16 cellular contexts compared by ENCODE assay signal in genomic region chr10:125029584-125030242, GRCh38.
A peak's percentile ranks its signal among the peaks of the same experiment; 100 is the strongest.
DNase-seq lines count a peak whose midpoint lies in the region; ATAC-seq and TF ChIP-seq lines count a peak whose summit lies in the region.
"Had no signal": no experiment of that assay in that cellular context is flagged by ENCODE, and none has a peak within 500 bp of the region (broad histone marks: within the 10 kb centered on the region; RNA-seq: fewer than 3 reads in every experiment).

No MANE protein-coding gene starts in this region.

- TF ChIP-seq CTCF in H9 (conservative IDR thresholded peaks at IDR 0.05) (no peak), RWPE2 (IDR thresholded peaks at IDR 0.05; ENCODE audit: poor library complexity, severe bottlenecking) (no peak), BE2C (IDR thresholded peaks at IDR 0.05; ENCODE audit: low read depth, low read length) (no peak)

- H3K36me3 Mint-ChIP-seq in H9 (ENCODE audit: insufficient read depth in 1 of 3, low read depth in 3 of 3): peaks cover 40 to 70% (median 66%) of the 10 kb centered on the region in 3 experiments; a peak in 6 of 7 replicates
- H3K36me3 Mint-ChIP-seq in activated CD4-positive, alpha-beta T cell treated with anti-CD3 and anti-CD28 coated beads, Interleukin-2, amount 10 ng/mL, durations not matched to agents 7 days and 5 days (ENCODE audit: low read depth): no peaks in the 10 kb centered on the region
- H3K36me3 Mint-ChIP-seq: stimulated activated naive B cell treated with anti-CD40 and anti-IgM and Interleukin-4, amounts not matched to agents 10 μg/mL and 1 μg/mL and 100 μg/mL, for 72 hours had no signal

- intact Hi-C loops in posterior vena cava (cut with DNase I): loop anchor here in 1 of 2 donors (5.0 kb wide), 1 partner anchor 1533 kb away; no protein-coding TSS in a partner anchor

- H3K9me3 Mint-ChIP-seq in H9: no peaks in the 10 kb centered on the region
- H3K9me3 Mint-ChIP-seq in activated CD4-positive, alpha-beta T cell treated with anti-CD3 and anti-CD28 coated beads, Interleukin-2, amount 10 ng/mL, durations not matched to agents 7 days and 5 days: no peaks in the 10 kb centered on the region
- H3K9me3 Mint-ChIP-seq: activated CD4-positive, alpha-beta memory T cell treated with anti-CD3 and anti-CD28 coated beads, Interleukin-2, amount 10 ng/mL, durations not matched to agents 7 days and 5 days; activated T-helper 2 cell treated with anti-CD3 and anti-CD28 coated beads, Interferon-gamma antibody, Interleukin-2, Interleukin-4, amounts not matched to agents 10 μg/mL and 5 μg/mL and 100 μg/mL, durations not matched to agents 14 hours and 24 hours and 36 hours; effector memory CD8-positive, alpha-beta T cell; stimulated activated naive B cell treated with anti-CD40 and anti-IgM and Interleukin-4, amounts not matched to agents 10 μg/mL and 1 μg/mL and 100 μg/mL, for 72 hours; T-helper 2 cell treated with Interferon-gamma antibody and Interleukin-4, amounts not matched to agents 5 μg/mL and 100 μg/mL, for 36 hours had no signal

- no peaks in the 10 kb centered on the region; the same call in 1 of the 2 replicates for H3K4me1 ChIP-seq in H9 (ENCODE audit: insufficient read depth, low read length)
- peaks cover 18% of the 10 kb centered on the region for H3K4me1 ChIP-seq in RWPE2 (ENCODE audit: insufficient read depth, poor library complexity, severe bottlenecking)
- peaks cover 22% of the 10 kb centered on the region for H3K4me1 ChIP-seq in BE2C

- H3K79me2 ChIP-seq in H9 (ENCODE audit: insufficient read depth, low read length): peaks cover 33% of the 10 kb centered on the region; the same call in 1 of the 2 replicates

- H2AK5ac ChIP-seq in H9 (ENCODE audit: insufficient read length, low read length): no peak overlapping the region

- H3K27ac Mint-ChIP-seq in H9: peak overlapping the region; percentile 53 to 90 (median 79); a peak in 4 of 7 replicates
- no peak overlapping the region for H3K27ac Mint-ChIP-seq in activated CD4-positive, alpha-beta T cell treated with anti-CD3 and anti-CD28 coated beads, Interleukin-2, amount 10 ng/mL, durations not matched to agents 7 days and 5 days
- H3K27ac Mint-ChIP-seq: activated CD4-positive, alpha-beta memory T cell treated with anti-CD3 and anti-CD28 coated beads, Interleukin-2, amount 10 ng/mL, durations not matched to agents 7 days and 5 days; activated T-helper 2 cell treated with anti-CD3 and anti-CD28 coated beads, Interferon-gamma antibody, Interleukin-2, Interleukin-4, amounts not matched to agents 10 μg/mL and 5 μg/mL and 100 μg/mL, durations not matched to agents 14 hours and 24 hours and 36 hours; effector memory CD8-positive, alpha-beta T cell; stimulated activated naive B cell treated with anti-CD40 and anti-IgM and Interleukin-4, amounts not matched to agents 10 μg/mL and 1 μg/mL and 100 μg/mL, for 72 hours; T-helper 2 cell treated with Interferon-gamma antibody and Interleukin-4, amounts not matched to agents 5 μg/mL and 100 μg/mL, for 36 hours had no signal

- H4K5ac ChIP-seq in H9 (ENCODE audit: insufficient read length, low read depth, low read length): no peak overlapping the region

- no peak overlapping the region for H3T11ph ChIP-seq in H9 (ENCODE audit: low read length)

- H3K4me2 ChIP-seq in H9 (ENCODE audit: insufficient read depth, insufficient read length, low read length): no peak overlapping the region

- no peaks in the 10 kb centered on the region for H3K27me3 Mint-ChIP-seq in H9 (ENCODE audit: low read depth)
- H3K27me3 Mint-ChIP-seq in activated CD4-positive, alpha-beta T cell treated with anti-CD3 and anti-CD28 coated beads, Interleukin-2, amount 10 ng/mL, durations not matched to agents 7 days and 5 days: no peaks in the 10 kb centered on the region

- H3K27me3 ChIP-seq in H9 (ENCODE audit: insufficient read depth, low read length) (no peaks in the 10 kb centered on the region), RWPE2 (ENCODE audit: insufficient read depth, poor library complexity, severe bottlenecking) (no peaks in the 10 kb centered on the region), BE2C (no peaks in the 10 kb centered on the region)

- DNase-seq in H9 (no peak), RWPE2 (ENCODE audit: low spot score) (no peak), fibroblast of peridontal ligament (ENCODE audit: extremely low read depth) (peak; percentile 51), posterior vena cava (ENCODE audit: low spot score) (peak; percentile 24), BE2C (no peak)
- no peak for DNase-seq in activated CD4-positive, alpha-beta T cell treated with anti-CD3 and anti-CD28 coated beads, Interleukin-2, amount 10 ng/mL, durations not matched to agents 7 days and 5 days
- DNase-seq: activated CD4-positive, alpha-beta memory T cell treated with anti-CD3 and anti-CD28 coated beads, Interleukin-2, amount 10 ng/mL, durations not matched to agents 7 days and 5 days; effector memory CD8-positive, alpha-beta T cell; KG1; NCI-H1436 treated with DMSO at 0.1 percent for 48 hours; NCI-H524 treated with DMSO at 0.1 percent for 48 hours; stimulated activated naive B cell treated with anti-CD40 and anti-IgM and Interleukin-4, amounts not matched to agents 10 μg/mL and 1 μg/mL and 100 μg/mL, for 72 hours had no signal

- no peak overlapping the region for H2BK20ac ChIP-seq in H9 (ENCODE audit: low read depth, low read length, poor library complexity, severe bottlenecking)

- H2BK5ac ChIP-seq in H9 (ENCODE audit: insufficient read length, low read length): no peak overlapping the region

- CTCF ChIA-PET in activated CD4-positive, alpha-beta T cell treated with anti-CD3 and anti-CD28 coated beads, Interleukin-2, amount 10 ng/mL, durations not matched to agents 7 days and 5 days (lab: Charles Lee): no interaction called here

- ATAC-seq in RWPE2 (ENCODE audit: low read depth) (peak; percentile 57; the same call in 2 of the 3 replicates), HG03342 (IDR thresholded peaks at IDR 0.05; ENCODE audit: unreplicated experiment) (no peak), HG02938 (IDR thresholded peaks at IDR 0.05; ENCODE audit: unreplicated experiment) (no peak)
- ATAC-seq: effector memory CD8-positive, alpha-beta T cell; stimulated activated naive B cell treated with anti-CD40 and anti-IgM and Interleukin-4, amounts not matched to agents 10 μg/mL and 1 μg/mL and 100 μg/mL, for 72 hours had no signal

- no peak overlapping the region for H2BK120ac ChIP-seq in H9 (ENCODE audit: low read depth, low read length, poor library complexity, severe bottlenecking)

- POLR2A ChIA-PET in activated CD4-positive, alpha-beta T cell treated with anti-CD3 and anti-CD28 coated beads, Interleukin-2, amount 10 ng/mL, durations not matched to agents 7 days and 5 days (lab: Charles Lee): no interaction called here

- H3K18ac ChIP-seq in H9 (ENCODE audit: insufficient read length, low read depth, low read length): no peak overlapping the region

- no peak overlapping the region for H3K4ac ChIP-seq in H9 (ENCODE audit: low read depth, low read length)

- peak overlapping the region in 1 of 2 experiments; percentile 44; a peak in 2 of 5 replicates for H3K4me3 Mint-ChIP-seq in H9
- no peak overlapping the region for H3K4me3 Mint-ChIP-seq in activated CD4-positive, alpha-beta T cell treated with anti-CD3 and anti-CD28 coated beads, Interleukin-2, amount 10 ng/mL, durations not matched to agents 7 days and 5 days
- H3K4me3 Mint-ChIP-seq: activated CD4-positive, alpha-beta memory T cell treated with anti-CD3 and anti-CD28 coated beads, Interleukin-2, amount 10 ng/mL, durations not matched to agents 7 days and 5 days; effector memory CD8-positive, alpha-beta T cell; stimulated activated naive B cell treated with anti-CD40 and anti-IgM and Interleukin-4, amounts not matched to agents 10 μg/mL and 1 μg/mL and 100 μg/mL, for 72 hours; T-helper 2 cell treated with Interferon-gamma antibody and Interleukin-4, amounts not matched to agents 5 μg/mL and 100 μg/mL, for 36 hours had no signal

- H3K36me3 ChIP-seq in RWPE2 (ENCODE audit: low read depth): peaks cover 35% of the 10 kb centered on the region
- H3K36me3 ChIP-seq in BE2C: peaks cover 10% of the 10 kb centered on the region; the same call in 1 of the 2 replicates

- H3K4me3 ChIP-seq in RWPE2 (ENCODE audit: severe bottlenecking) (no peak overlapping the region), BE2C (ENCODE audit: low read depth, low read length) (no peak overlapping the region)

- no peak overlapping the region for H3K9ac ChIP-seq in H9 (ENCODE audit: extremely low read depth, insufficient read length, low read length)

- no peaks in the 10 kb centered on the region for H4K20me1 ChIP-seq in H9 (ENCODE audit: control insufficient read depth, insufficient read depth, insufficient read length)

- H3K56ac ChIP-seq in H9 (ENCODE audit: insufficient read length, low read depth, low read length): no peak overlapping the region

- no peak overlapping the region for H2BK15ac ChIP-seq in H9 (ENCODE audit: low read depth, low read length)

- H4K8ac ChIP-seq in H9 (replicated peaks; ENCODE audit: insufficient read length, low read depth, low read length): no peak overlapping the region

- H3K27ac ChIP-seq in H9 (ENCODE audit: insufficient read length, low read depth, low read length) (no peak overlapping the region), RWPE2 (ENCODE audit: poor library complexity, severe bottlenecking) (peak overlapping the region; percentile 26)

- H3K79me1 ChIP-seq in H9 (ENCODE audit: insufficient read depth, low read depth, low read length, poor library complexity, severe bottlenecking): peaks cover 6% of the 10 kb centered on the region

- no peaks in the 10 kb centered on the region for H3K9me3 ChIP-seq in H9 (ENCODE audit: control insufficient read depth, low read depth, low read length)
- H3K9me3 ChIP-seq in RWPE2 (ENCODE audit: severe bottlenecking): no peaks in the 10 kb centered on the region
- no peaks in the 10 kb centered on the region for H3K9me3 ChIP-seq in BE2C

- no CpG with 5 or more reads among the region's 7 CpGs for WGBS in H9 (ENCODE audit: extremely low coverage, insufficient read length, low lambda C conversion rate)

- H4K91ac ChIP-seq in H9 (ENCODE audit: insufficient read length, low read depth, low read length): no peak overlapping the region

- H2BK12ac ChIP-seq in H9 (ENCODE audit: insufficient read length, low read depth, low read length): no peak overlapping the region

- no peak overlapping the region for H3K23ac ChIP-seq in H9 (ENCODE audit: insufficient read length, low read depth, low read length)

- no peaks in the 10 kb centered on the region for H3K23me2 ChIP-seq in H9 (ENCODE audit: insufficient read length, low read depth, low read length, poor library complexity, severe bottlenecking)

- H3K4me1 Mint-ChIP-seq in H9: peaks cover 40 to 58% of the 10 kb centered on the region in 2 experiments
- H3K4me1 Mint-ChIP-seq in activated CD4-positive, alpha-beta T cell treated with anti-CD3 and anti-CD28 coated beads, Interleukin-2, amount 10 ng/mL, durations not matched to agents 7 days and 5 days: no peaks in the 10 kb centered on the region
- H3K4me1 Mint-ChIP-seq: activated CD4-positive, alpha-beta memory T cell treated with anti-CD3 and anti-CD28 coated beads, Interleukin-2, amount 10 ng/mL, durations not matched to agents 7 days and 5 days; stimulated activated naive B cell treated with anti-CD40 and anti-IgM and Interleukin-4, amounts not matched to agents 10 μg/mL and 1 μg/mL and 100 μg/mL, for 72 hours had no signal

- no peak overlapping the region for H3K14ac ChIP-seq in H9 (ENCODE audit: insufficient read depth, low read length)

- H2AFZ ChIP-seq in H9 (ENCODE audit: low read length): no peak overlapping the region

Comparison
In these comparisons a context has a peak if more than half of its experiments do, and no peak if none do; other contexts are left out.
1. DNase-seq: peak in fibroblast of peridontal ligament (single experiment) and posterior vena cava (single experiment); none in H9 (single experiment), RWPE2 (single experiment), activated CD4-positive, alpha-beta T cell treated with anti-CD3 and anti-CD28 coated beads, Interleukin-2, amount 10 ng/mL, durations not matched to agents 7 days and 5 days (single experiment) and BE2C (single experiment).